ENCODE assay signal across 8 cellular contexts in genomic region chr1:165842363-165843129, GRCh38. TPM values are rescaled to one million over a fixed set of nuclear protein-coding genes. Genes with fewer than 3 reads are reported as not detected.
DNase-seq lines count a peak whose midpoint lies in the region; ATAC-seq lines count a peak whose summit lies in the region.

No MANE protein-coding gene starts in this region.

- peak; percentile 39 for DNase-seq in activated CD4-positive, alpha-beta T cell treated with anti-CD3 and anti-CD28 coated beads, Interleukin-2, amount 10 ng/mL, durations not matched to agents 7 days and 5 days
- no peak for DNase-seq in activated CD4-positive, alpha-beta T cell treated with anti-CD3 and anti-CD28 coated beads, Interleukin-2, amount 50 U/mL, for 1 hour
- DNase-seq in NCI-H345 treated with DMSO at 0.1 percent for 48 hours (lab: John Stamatoyannopoulos, UW; ENCODE audit: unreplicated experiment) (peak; percentile 59), cerebellar cortex (ENCODE audit: low spot score) (peak; percentile 29), amygdala (lab: John Stamatoyannopoulos, UW) (no peak)

- peak; percentile 55 for ATAC-seq in HG02642 (IDR thresholded peaks at IDR 0.05; ENCODE audit: poor library complexity, unreplicated experiment)
- ATAC-seq in stimulated activated memory B cell treated with anti-CD40 and anti-IgM and Interleukin-4, amounts not matched to agents 10 μg/mL and 1 μg/mL and 100 μg/mL, for 72 hours = no peak

- H3K9me3 ChIP-seq in skeletal muscle satellite cell (replicated peaks; ENCODE audit: low read length) = no peaks in the 10 kb centered on the region

- no peaks in the 10 kb centered on the region for H3K9me3 Mint-ChIP-seq in activated CD4-positive, alpha-beta T cell treated with anti-CD3 and anti-CD28 coated beads, Interleukin-2, amount 10 ng/mL, durations not matched to agents 7 days and 5 days
- no peaks in the 10 kb centered on the region for H3K9me3 Mint-ChIP-seq in stimulated activated memory B cell treated with anti-CD40 and anti-IgM and Interleukin-4, amounts not matched to agents 10 μg/mL and 1 μg/mL and 100 μg/mL, for 72 hours

- peak overlapping the region; percentile 1 for H3K4me3 ChIP-seq in skeletal muscle satellite cell (ENCODE audit: low read length)

- peaks cover 50% of the 10 kb centered on the region for H3K4me1 Mint-ChIP-seq in activated CD4-positive, alpha-beta T cell treated with anti-CD3 and anti-CD28 coated beads, Interleukin-2, amount 10 ng/mL, durations not matched to agents 7 days and 5 days
- H3K4me1 Mint-ChIP-seq in stimulated activated memory B cell treated with anti-CD40 and anti-IgM and Interleukin-4, amounts not matched to agents 10 μg/mL and 1 μg/mL and 100 μg/mL, for 72 hours = peaks cover 47% of the 10 kb centered on the region

- no peaks in the 10 kb centered on the region for H3K27me3 Mint-ChIP-seq in activated CD4-positive, alpha-beta T cell treated with anti-CD3 and anti-CD28 coated beads, Interleukin-2, amount 10 ng/mL, durations not matched to agents 7 days and 5 days
- H3K27me3 Mint-ChIP-seq in stimulated activated memory B cell treated with anti-CD40 and anti-IgM and Interleukin-4, amounts not matched to agents 10 μg/mL and 1 μg/mL and 100 μg/mL, for 72 hours = no peaks in the 10 kb centered on the region

- peak overlapping the region; percentile 61 for H3K4me2 ChIP-seq in skeletal muscle satellite cell (ENCODE audit: low read length)

- peaks cover 24% of the 10 kb centered on the region for H3K4me1 ChIP-seq in skeletal muscle satellite cell (ENCODE audit: control insufficient read depth, insufficient read depth, low read length)

- peak overlapping the region; percentile 2 for H3K9ac ChIP-seq in skeletal muscle satellite cell (ENCODE audit: low read depth, low read length)

- H3K27me3 ChIP-seq in skeletal muscle satellite cell (ENCODE audit: control insufficient read depth, insufficient read depth, low read length) = no peaks in the 10 kb centered on the region

- peaks cover 3% of the 10 kb centered on the region for H3K36me3 ChIP-seq in skeletal muscle satellite cell (ENCODE audit: insufficient read depth, low read length)

- H3K27ac Mint-ChIP-seq in activated CD4-positive, alpha-beta T cell treated with anti-CD3 and anti-CD28 coated beads, Interleukin-2, amount 10 ng/mL, durations not matched to agents 7 days and 5 days = peak overlapping the region; percentile 9
- H3K27ac Mint-ChIP-seq in stimulated activated memory B cell treated with anti-CD40 and anti-IgM and Interleukin-4, amounts not matched to agents 10 μg/mL and 1 μg/mL and 100 μg/mL, for 72 hours = no peak overlapping the region

- H3K36me3 Mint-ChIP-seq in activated CD4-positive, alpha-beta T cell treated with anti-CD3 and anti-CD28 coated beads, Interleukin-2, amount 10 ng/mL, durations not matched to agents 7 days and 5 days (ENCODE audit: low read depth) = peaks cover 7% of the 10 kb centered on the region
- H3K36me3 Mint-ChIP-seq in stimulated activated memory B cell treated with anti-CD40 and anti-IgM and Interleukin-4, amounts not matched to agents 10 μg/mL and 1 μg/mL and 100 μg/mL, for 72 hours = peaks cover 8% of the 10 kb centered on the region

- POLR2A ChIA-PET in activated CD4-positive, alpha-beta T cell treated with anti-CD3 and anti-CD28 coated beads, Interleukin-2, amount 10 ng/mL, durations not matched to agents 7 days and 5 days (lab: Charles Lee) = interaction anchor here (0.7 kb wide), 1 partner anchor 74 kb away, joined by 3 read pairs; no protein-coding TSS in a partner anchor

- CTCF ChIA-PET in activated CD4-positive, alpha-beta T cell treated with anti-CD3 and anti-CD28 coated beads, Interleukin-2, amount 10 ng/mL, durations not matched to agents 7 days and 5 days (lab: Charles Lee) = interaction anchor here (0.6 to 3.0 kb wide), 3 partner anchors 12 to 29 kb away, joined by 3 to 18 read pairs (median 4); no protein-coding TSS in a partner anchor

- H3K4me3 Mint-ChIP-seq in activated CD4-positive, alpha-beta T cell treated with anti-CD3 and anti-CD28 coated beads, Interleukin-2, amount 10 ng/mL, durations not matched to agents 7 days and 5 days = no peak overlapping the region
- no peak overlapping the region for H3K4me3 Mint-ChIP-seq in stimulated activated memory B cell treated with anti-CD40 and anti-IgM and Interleukin-4, amounts not matched to agents 10 μg/mL and 1 μg/mL and 100 μg/mL, for 72 hours

RNA-seq across cellular contexts. Expression of gene UCK2, which starts 15.1 kb away (rescaled TPM):
- total RNA-seq in activated CD4-positive, alpha-beta T cell treated with anti-CD3 and anti-CD28 coated beads, Interleukin-2, amount 10 ng/mL, durations not matched to agents 7 days and 5 days = 10 to 100 TPM; 22.4 to 23.7 TPM
- 114 and 129 TPM in 2 replicates for total RNA-seq in skeletal muscle satellite cell (2012; rRNA removed)

Comparison
In these comparisons a context has a peak if more than half of its experiments do, and no peak if none do; other contexts are left out.
1. DNase-seq: peak in activated CD4-positive, alpha-beta T cell treated with anti-CD3 and anti-CD28 coated beads, Interleukin-2, amount 10 ng/mL, durations not matched to agents 7 days and 5 days (single experiment), NCI-H345 treated with DMSO at 0.1 percent for 48 hours (single experiment) and cerebellar cortex (single experiment); none in activated CD4-positive, alpha-beta T cell treated with anti-CD3 and anti-CD28 coated beads, Interleukin-2, amount 50 U/mL, for 1 hour (single experiment) and amygdala (0 of 56).